ENCODE assay signal across 8 cellular contexts in genomic region chr5:135398855-135399837, GRCh38. TPM values are rescaled to one million over a fixed set of nuclear protein-coding genes. Genes with fewer than 3 reads are reported as not detected.
A peak's percentile ranks its signal among the peaks of the same experiment; 100 is the strongest.
DNase-seq lines count a peak whose midpoint lies in the region; ATAC-seq and TF ChIP-seq lines count a peak whose summit lies in the region.

Gene MACROH2A1, minus strand, starts transcription at chr5:135399231. Its CDS starts 10,138 bp downstream, at chr5:135389093.

- peak; percentile 58 to 78 for TF ChIP-seq POLR2A in suprapubic skin (IDR thresholded peaks at IDR 0.05)

- H3K27ac ChIP-seq in KOPT-K1 (ENCODE audit: low read depth, low read length, poor library complexity, severe bottlenecking) (peak within 1 kb of the TSS; percentile 96), SK-N-MC (peak within 1 kb of the TSS; percentile 60), suprapubic skin (peak within 1 kb of the TSS; percentile 89)

- peaks cover 27% of the 10 kb centered on the region for H3K36me3 ChIP-seq in KOPT-K1 (ENCODE audit: insufficient read depth, low read length)
- no peaks in the 10 kb centered on the region for H3K36me3 ChIP-seq in SK-N-MC (ENCODE audit: insufficient read depth, low read length)
- no peaks in the 10 kb centered on the region for H3K36me3 ChIP-seq in suprapubic skin

- H3K9me3 Mint-ChIP-seq in activated naive CD4-positive, alpha-beta T cell treated with anti-CD3 and anti-CD28 coated beads for 36 hours: no peaks in the 10 kb centered on the region

- intact Hi-C loops in activated naive CD4-positive, alpha-beta T cell treated with anti-CD3 and anti-CD28 coated beads for 36 hours (cut with micrococcal nuclease): loop anchor here (1.0 to 2.0 kb wide), 2 partner anchors 22 to 27 kb away; no protein-coding TSS in a partner anchor

- H3K4me1 Mint-ChIP-seq in activated naive CD4-positive, alpha-beta T cell treated with anti-CD3 and anti-CD28 coated beads for 36 hours (ENCODE audit: low read depth): peaks cover 44% of the 10 kb centered on the region

- DNase-seq in Daoy (ENCODE audit: low read depth) (peak; percentile 93), SK-N-MC (ENCODE audit: low read depth, low spot score) (no peak), germinal center (ENCODE audit: low spot score) (peak; percentile 85), occipital lobe (lab: John Stamatoyannopoulos, UW) (peak; percentile 69), suprapubic skin (ENCODE audit: low spot score in 2 of 2) (peak; percentile 91 to 95)
- DNase-seq in activated naive CD4-positive, alpha-beta T cell treated with anti-CD3 and anti-CD28 coated beads for 36 hours: peak; percentile 87

- peak within 1 kb of the TSS; percentile 85 for H3K4me3 Mint-ChIP-seq in activated naive CD4-positive, alpha-beta T cell treated with anti-CD3 and anti-CD28 coated beads for 36 hours

- H3K9me3 ChIP-seq in KOPT-K1 (ENCODE audit: insufficient read depth, low read length, poor library complexity, severe bottlenecking): no peaks in the 10 kb centered on the region
- no peaks in the 10 kb centered on the region for H3K9me3 ChIP-seq in SK-N-MC (ENCODE audit: low read depth, low read length)
- no peaks in the 10 kb centered on the region for H3K9me3 ChIP-seq in suprapubic skin

- peaks cover 14% of the 10 kb centered on the region for H3K36me3 Mint-ChIP-seq in activated naive CD4-positive, alpha-beta T cell treated with anti-CD3 and anti-CD28 coated beads for 36 hours (ENCODE audit: low read depth)

- peaks cover 50% of the 10 kb centered on the region for H3K4me1 ChIP-seq in suprapubic skin

- no peaks in the 10 kb centered on the region for H3K27me3 Mint-ChIP-seq in activated naive CD4-positive, alpha-beta T cell treated with anti-CD3 and anti-CD28 coated beads for 36 hours (ENCODE audit: low read depth)

- peak within 1 kb of the TSS; percentile 96 for H3K9ac ChIP-seq in SK-N-MC (ENCODE audit: insufficient read length)

- TF ChIP-seq EP300 in suprapubic skin (IDR thresholded peaks at IDR 0.05): no peak

- H3K27ac Mint-ChIP-seq in activated naive CD4-positive, alpha-beta T cell treated with anti-CD3 and anti-CD28 coated beads for 36 hours: peak within 1 kb of the TSS; percentile 81

- H3K4me3 ChIP-seq in SK-N-MC (peak within 1 kb of the TSS; percentile 94), suprapubic skin (peak within 1 kb of the TSS; percentile 91)

- CTCF ChIA-PET in activated naive CD4-positive, alpha-beta T cell treated with anti-CD3 and anti-CD28 coated beads for 36 hours (lab: Charles Lee): no interaction called here

- peak; percentile 83 for ATAC-seq in GM21717 (IDR thresholded peaks at IDR 0.05; ENCODE audit: unreplicated experiment)

- TF ChIP-seq CTCF in suprapubic skin (IDR thresholded peaks at IDR 0.05): no peak

- no peaks in the 10 kb centered on the region for H3K27me3 ChIP-seq in suprapubic skin

- WGBS in suprapubic skin: 5% methylated on average over 28 of the region's 111 CpGs

RNA-seq across cellular contexts. Expression of gene MACROH2A1, which starts in this region (rescaled TPM):
- total RNA-seq in Daoy (2014; rRNA removed; shearing (Covaris generic)): 301 and 334 TPM in 2 replicates
- 100 to 1,000 TPM; 153 TPM for total RNA-seq in activated naive CD4-positive, alpha-beta T cell treated with anti-CD3 and anti-CD28 coated beads for 36 hours
- total RNA-seq in occipital lobe (101 TPM), suprapubic skin (100 to 1,000 TPM; 196 to 251 (median 209) TPM)
